15 cellular contexts compared by ENCODE assay signal in the genomic region with DNA sequence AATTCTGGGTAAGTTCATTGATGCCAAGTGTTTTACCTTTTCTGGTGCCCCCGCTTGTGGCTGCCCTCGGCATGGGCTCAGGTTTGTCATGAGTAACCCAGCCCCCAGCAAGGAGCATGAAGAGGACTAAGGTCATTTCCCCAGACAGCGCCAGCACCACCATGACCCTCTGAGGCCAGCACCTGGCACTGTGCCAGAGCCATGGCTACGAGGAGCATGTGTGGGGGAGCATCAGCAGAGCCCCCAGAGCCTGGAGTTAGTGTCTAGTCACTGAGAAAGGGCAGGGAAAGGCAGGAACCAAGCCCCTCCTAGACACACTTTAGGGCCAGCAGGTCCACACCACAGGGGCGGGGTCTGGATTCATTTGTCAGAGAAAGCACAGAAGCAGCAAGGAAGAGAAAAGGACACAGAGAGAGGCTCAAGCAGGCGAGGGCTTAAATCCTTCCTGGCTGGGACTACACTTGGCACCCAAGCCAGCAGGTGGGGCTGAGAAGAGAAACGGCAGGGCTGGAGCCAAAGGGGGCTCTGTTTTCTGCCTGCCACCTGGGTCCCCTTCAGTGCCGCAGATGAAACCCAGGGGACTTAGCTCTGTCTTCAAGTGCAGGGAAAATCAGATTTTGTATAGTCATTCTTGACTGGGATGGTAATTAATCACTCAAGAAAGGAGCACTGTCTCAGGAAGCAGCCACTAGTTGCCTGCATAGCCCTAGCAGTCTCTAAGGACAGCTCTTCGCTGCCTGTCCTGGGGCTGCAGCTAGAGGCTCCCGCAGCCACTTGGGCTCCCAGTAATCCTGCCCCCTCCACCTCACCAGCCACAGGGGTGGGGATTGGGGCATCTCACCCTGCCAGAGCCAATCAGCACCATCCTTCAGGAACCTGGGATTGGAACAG.
DNase-seq lines count a peak whose midpoint lies in the region; ATAC-seq and TF ChIP-seq lines count a peak whose summit lies in the region.
"Had no signal": no experiment of that assay in that cellular context is flagged by ENCODE, and none has a peak within 500 bp of the region (broad histone marks: within the 10 kb centered on the region; RNA-seq: fewer than 3 reads in every experiment).

No MANE protein-coding gene starts in this region.

- H3K4me1 Mint-ChIP-seq in WTC11, result peaks cover 31% of the 10 kb centered on the region
- H3K4me1 Mint-ChIP-seq in nephron progenitor cell, result peaks cover 16% of the 10 kb centered on the region
- H3K4me1 Mint-ChIP-seq: activated CD8-positive, alpha-beta memory T cell treated with anti-CD3 and anti-CD28 coated beads, Interleukin-2, amount 10 ng/mL, durations not matched to agents 7 days and 5 days had no signal

- ATAC-seq in WTC11, result peak; percentile 95
- no peak for ATAC-seq in left ventricle myocardium superior
- ATAC-seq: activated CD8-positive, alpha-beta memory T cell treated with anti-CD3 and anti-CD28 coated beads, Interleukin-2, amount 10 ng/mL, durations not matched to agents 7 days and 5 days had no signal

- H3K9me3 Mint-ChIP-seq in WTC11, result no peaks in the 10 kb centered on the region
- H3K9me3 Mint-ChIP-seq in nephron progenitor cell, result no peaks in the 10 kb centered on the region

- DNase-seq in NCI-H2107 treated with DMSO at 0.1 percent for 48 hours (lab: John Stamatoyannopoulos, UW; ENCODE audit: unreplicated experiment) (peak; percentile 53), NCI-H2107 (lab: John Stamatoyannopoulos, UW) (no peak), NCI-H1436 treated with DMSO at 0.1 percent for 48 hours (lab: John Stamatoyannopoulos, UW) (peak; percentile 49), WTC11 (ENCODE audit: low spot score) (peak; percentile 78), nephron progenitor cell (peak; percentile 20), RKO (ENCODE audit: low spot score) (no peak), DMS114 treated with DMSO at 0.1 percent for 48 hours (lab: John Stamatoyannopoulos, UW; ENCODE audit: unreplicated experiment) (no peak), left ventricle myocardium superior (no peak)
- DNase-seq: activated CD8-positive, alpha-beta memory T cell treated with anti-CD3 and anti-CD28 coated beads, Interleukin-2, amount 10 ng/mL, durations not matched to agents 7 days and 5 days; activated naive CD4-positive, alpha-beta T cell treated with Interleukin-2 at 50 U/mL for 16 hours; brain microvascular endothelial cell; COR-L47; dorsolateral prefrontal cortex; MV-4-11; stimulated activated CD4-positive, alpha-beta T cell treated with anti-CD3 and anti-CD28 coated beads, Interleukin-12 subunit alpha, Interleukin-12 subunit beta, amount 100 ng/mL, for 4 hours had no signal

- CTCF ChIA-PET in WTC11 (lab: Charles Lee), result interaction anchor here (0.6 to 1.9 kb wide), 26 partner anchors 8 to 819 kb away, joined by 3 to 26 read pairs (median 4); no protein-coding TSS in a partner anchor

- no peak for TF ChIP-seq CTCF in WTC11 (IDR thresholded peaks at IDR 0.05)
- TF ChIP-seq CTCF in nephron progenitor cell (IDR thresholded peaks at IDR 0.05), result no peak

- H3K27me3 Mint-ChIP-seq in WTC11 (ENCODE audit: low read depth) (peaks cover 2% of the 10 kb centered on the region), nephron progenitor cell (ENCODE audit: low read depth, poor library complexity) (peaks cover 70% of the 10 kb centered on the region)

- H3K4me3 Mint-ChIP-seq in WTC11, result peak overlapping the region; percentile 50; the same call in 1 of the 2 replicates
- H3K4me3 Mint-ChIP-seq in nephron progenitor cell, result no peak overlapping the region
- H3K4me3 Mint-ChIP-seq: activated CD8-positive, alpha-beta memory T cell treated with anti-CD3 and anti-CD28 coated beads, Interleukin-2, amount 10 ng/mL, durations not matched to agents 7 days and 5 days had no signal

- POLR2A ChIA-PET in WTC11 (lab: Charles Lee), result interaction anchor here (0.6 kb wide), 2 partner anchors 139 to 632 kb away, joined by 3 to 4 read pairs; no protein-coding TSS in a partner anchor

- H3K27ac Mint-ChIP-seq in WTC11 (peak overlapping the region; percentile 8; the same call in 1 of the 2 replicates), nephron progenitor cell (peak overlapping the region; percentile 24)
- H3K27ac Mint-ChIP-seq: activated CD8-positive, alpha-beta memory T cell treated with anti-CD3 and anti-CD28 coated beads, Interleukin-2, amount 10 ng/mL, durations not matched to agents 7 days and 5 days had no signal

- H3K36me3 Mint-ChIP-seq in WTC11 (no peaks in the 10 kb centered on the region), nephron progenitor cell (ENCODE audit: low read depth) (no peaks in the 10 kb centered on the region)
- H3K36me3 Mint-ChIP-seq: activated CD8-positive, alpha-beta memory T cell treated with anti-CD3 and anti-CD28 coated beads, Interleukin-2, amount 10 ng/mL, durations not matched to agents 7 days and 5 days had no signal

- intact Hi-C loops in left ventricle myocardium superior (cut with micrococcal nuclease), result no loop called here

TF ChIP-seq in WTC11, 78 proteins besides CTCF, POLR2A, EP300 and RAD21:
- TF ChIP-seq MYBL2 (CRISPR knock-in tag; IDR thresholded peaks at IDR 0.05), result no peak
- no peak for TF ChIP-seq ZNF263 (CRISPR knock-in tag; IDR thresholded peaks at IDR 0.05; ENCODE audit: low read depth)
- TF ChIP-seq, protein P1, sequence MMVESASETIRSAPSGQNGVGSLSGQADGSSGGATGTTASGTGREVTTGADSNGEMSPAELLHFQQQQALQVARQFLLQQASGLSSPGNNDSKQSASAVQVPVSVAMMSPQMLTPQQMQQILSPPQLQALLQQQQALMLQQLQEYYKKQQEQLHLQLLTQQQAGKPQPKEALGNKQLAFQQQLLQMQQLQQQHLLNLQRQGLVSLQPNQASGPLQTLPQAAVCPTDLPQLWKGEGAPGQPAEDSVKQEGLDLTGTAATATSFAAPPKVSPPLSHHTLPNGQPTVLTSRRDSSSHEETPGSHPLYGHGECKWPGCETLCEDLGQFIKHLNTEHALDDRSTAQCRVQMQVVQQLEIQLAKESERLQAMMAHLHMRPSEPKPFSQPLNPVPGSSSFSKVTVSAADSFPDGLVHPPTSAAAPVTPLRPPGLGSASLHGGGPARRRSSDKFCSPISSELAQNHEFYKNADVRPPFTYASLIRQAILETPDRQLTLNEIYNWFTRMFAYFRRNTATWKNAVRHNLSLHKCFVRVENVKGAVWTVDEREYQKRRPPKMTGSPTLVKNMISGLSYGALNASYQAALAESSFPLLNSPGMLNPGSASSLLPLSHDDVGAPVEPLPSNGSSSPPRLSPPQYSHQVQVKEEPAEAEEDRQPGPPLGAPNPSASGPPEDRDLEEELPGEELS (CRISPR knock-in tag; IDR thresholded peaks at IDR 0.05), result no peak
- TF ChIP-seq, protein P2, sequence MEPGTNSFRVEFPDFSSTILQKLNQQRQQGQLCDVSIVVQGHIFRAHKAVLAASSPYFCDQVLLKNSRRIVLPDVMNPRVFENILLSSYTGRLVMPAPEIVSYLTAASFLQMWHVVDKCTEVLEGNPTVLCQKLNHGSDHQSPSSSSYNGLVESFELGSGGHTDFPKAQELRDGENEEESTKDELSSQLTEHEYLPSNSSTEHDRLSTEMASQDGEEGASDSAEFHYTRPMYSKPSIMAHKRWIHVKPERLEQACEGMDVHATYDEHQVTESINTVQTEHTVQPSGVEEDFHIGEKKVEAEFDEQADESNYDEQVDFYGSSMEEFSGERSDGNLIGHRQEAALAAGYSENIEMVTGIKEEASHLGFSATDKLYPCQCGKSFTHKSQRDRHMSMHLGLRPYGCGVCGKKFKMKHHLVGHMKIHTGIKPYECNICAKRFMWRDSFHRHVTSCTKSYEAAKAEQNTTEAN (CRISPR knock-in tag; IDR thresholded peaks at IDR 0.05), result no peak
- no peak for TF ChIP-seq ETV6 (CRISPR knock-in tag; IDR thresholded peaks at IDR 0.05)

Comparison
In these comparisons a context has a peak if more than half of its experiments do, and no peak if none do; other contexts are left out.
1. DNase-seq: peak in NCI-H2107 treated with DMSO at 0.1 percent for 48 hours (single experiment), NCI-H1436 treated with DMSO at 0.1 percent for 48 hours (single experiment), WTC11 (single experiment) and nephron progenitor cell (single experiment); none in NCI-H2107 (single experiment), RKO (single experiment), DMS114 treated with DMSO at 0.1 percent for 48 hours (single experiment) and left ventricle myocardium superior (single experiment).